ENCODE assay signal across 15 cellular contexts in the genomic region with DNA sequence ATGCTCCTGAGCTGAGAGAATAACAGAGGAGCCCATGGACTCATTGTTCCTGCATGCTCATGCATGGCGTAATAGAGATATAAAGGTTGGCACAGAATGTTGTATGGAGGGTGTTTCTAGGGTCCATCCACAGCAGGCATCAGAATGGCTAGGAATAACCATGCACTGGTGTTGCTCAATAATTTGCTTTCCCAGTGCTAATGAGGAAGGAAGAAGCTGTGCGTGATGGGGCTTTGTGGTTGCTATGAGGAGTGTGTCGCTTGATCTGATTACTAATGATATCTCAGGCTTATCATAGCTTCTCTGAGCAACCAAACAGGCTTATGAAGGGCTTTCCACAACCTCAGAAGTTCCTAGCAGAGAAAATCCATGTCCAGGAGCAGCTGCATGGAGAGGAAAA.
A peak's percentile ranks its signal among the peaks of the same experiment; 100 is the strongest.
DNase-seq lines count a peak whose midpoint lies in the region; ATAC-seq and TF ChIP-seq lines count a peak whose summit lies in the region.
"Had no signal": no experiment of that assay in that cellular context is flagged by ENCODE, and none has a peak within 500 bp of the region (broad histone marks: within the 10 kb centered on the region; RNA-seq: fewer than 3 reads in every experiment).

No MANE protein-coding gene starts in this region.

- no peaks in the 10 kb centered on the region for H3K9me3 ChIP-seq in WERI-Rb-1 (ENCODE audit: severe bottlenecking)

- H3K23ac ChIP-seq in mesendoderm (ENCODE audit: low read length): no peak overlapping the region

- no peak overlapping the region for H2BK120ac ChIP-seq in mesendoderm (ENCODE audit: low read depth, low read length)

- H3K4me1 ChIP-seq in mesendoderm (ENCODE audit: control insufficient read depth, low read depth, low read length): peaks cover 2% of the 10 kb centered on the region

- H3K56ac ChIP-seq in mesendoderm (ENCODE audit: low read length): no peak overlapping the region

- no peak overlapping the region for H3K9ac ChIP-seq in mesendoderm (ENCODE audit: low read length)

- WGBS in mesendoderm (ENCODE audit: extremely low coverage, insufficient coverage, low lambda C conversion rate): no CpG with 5 or more reads among the region's 3 CpGs

- TF ChIP-seq POLR2A in NB4 (IDR thresholded peaks at IDR 0.05; ENCODE audit: extremely low read depth, insufficient read length): no peak

- DNase-seq in Daoy (ENCODE audit: low read depth) (peak; percentile 55), NB4 (ENCODE audit: low read depth) (peak; percentile 7), WERI-Rb-1 (peak; percentile 21), mesendoderm (peak; percentile 63), activated T-cell treated with anti-CD3 and anti-CD28 coated beads for 4 hours (no peak), left colon (no peak), 8988T (no peak)
- DNase-seq: AML-193; Calu3; CD4-positive, alpha-beta T cell; Karpas-422; NCI-H1436 treated with DMSO at 0.1 percent for 48 hours; NCI-H2081 treated with DMSO at 0.1 percent for 48 hours; NCI-H524 treated with DMSO at 0.1 percent for 48 hours; Right ventricle myocardium superior had no signal

- no peaks in the 10 kb centered on the region for H3K79me1 ChIP-seq in mesendoderm (ENCODE audit: low read length)

- intact Hi-C loops in left colon (cut with DNase I, micrococcal nuclease): no loop called here

- H3K18ac ChIP-seq in mesendoderm (ENCODE audit: low read length): no peak overlapping the region

- no peak overlapping the region for H2BK15ac ChIP-seq in mesendoderm (replicated peaks; ENCODE audit: low read depth)

- no peaks in the 10 kb centered on the region for H3K27me3 ChIP-seq in WERI-Rb-1 (ENCODE audit: insufficient read depth, low read depth, severe bottlenecking)
- H3K27me3 ChIP-seq in mesendoderm (ENCODE audit: insufficient read depth, low read length, poor library complexity): no peaks in the 10 kb centered on the region

- no peak for TF ChIP-seq CTCF in NB4 (IDR thresholded peaks at IDR 0.05; ENCODE audit: low read depth, low read length)
- TF ChIP-seq CTCF in WERI-Rb-1 (IDR thresholded peaks at IDR 0.05; ENCODE audit: low read depth, low read length): no peak

- no peak overlapping the region for H3K4me2 ChIP-seq in mesendoderm (ENCODE audit: low read length)

- no peak overlapping the region for H2BK5ac ChIP-seq in mesendoderm (ENCODE audit: low read length)

- no peaks in the 10 kb centered on the region for H3K79me2 ChIP-seq in mesendoderm (ENCODE audit: control insufficient read depth, insufficient read depth, low read length)

- ATAC-seq in left colon: no peak

- no peak overlapping the region for H2AK5ac ChIP-seq in mesendoderm (ENCODE audit: low read length)

- H3K36me3 ChIP-seq in WERI-Rb-1: no peaks in the 10 kb centered on the region
- H3K36me3 ChIP-seq in mesendoderm (ENCODE audit: control insufficient read depth, insufficient read depth, low read length): no peaks in the 10 kb centered on the region

- no peak overlapping the region for H3K27ac ChIP-seq in WERI-Rb-1
- no peak overlapping the region for H3K27ac ChIP-seq in mesendoderm (ENCODE audit: low read depth, low read length)

- no peak overlapping the region for H4K5ac ChIP-seq in mesendoderm (ENCODE audit: low read length)

- H3K4me3 ChIP-seq in NB4 (ENCODE audit: low read depth, low read length) (no peak overlapping the region), WERI-Rb-1 (ENCODE audit: low read depth, low read length) (no peak overlapping the region), mesendoderm (ENCODE audit: low read length) (no peak overlapping the region)

- no peak overlapping the region for H4K8ac ChIP-seq in mesendoderm (ENCODE audit: low read depth, low read length)

- no peak overlapping the region for H3K4ac ChIP-seq in mesendoderm (ENCODE audit: low read depth, low read length)

Comparison
In these comparisons a context has a peak if more than half of its experiments do, and no peak if none do; other contexts are left out.
1. DNase-seq: peak in Daoy (single experiment), NB4 (single experiment), WERI-Rb-1 (single experiment) and mesendoderm (single experiment); none in activated T-cell treated with anti-CD3 and anti-CD28 coated beads for 4 hours (single experiment), left colon (0 of 2) and 8988T (single experiment).